Comparison of ENCODE assay signal across 21 cellular contexts in genomic region chr18:79413426-79413825, GRCh38.
"Had no signal": no experiment of that assay in that cellular context is flagged by ENCODE, and none has a peak within 500 bp of the region (broad histone marks: within the 10 kb centered on the region; RNA-seq: fewer than 3 reads in every experiment).

No MANE protein-coding gene starts in this region.

- DNase-seq: activated CD4-positive, alpha-beta T cell treated with anti-CD3 and anti-CD28 coated beads, Interleukin-2, amount 50 U/mL, for 1 hour; activated CD8-positive, alpha-beta memory T cell treated with anti-CD3 and anti-CD28 coated beads for 24 hours; activated CD8-positive, alpha-beta memory T cell treated with anti-CD3 and anti-CD28 coated beads, Interleukin-2, amount 50 U/mL, for 48 hours; activated naive CD4-positive, alpha-beta T cell treated with Interleukin-2 at 50 U/mL for 16 hours; effector CD8-positive, alpha-beta T cell; left colon; midbrain; SIG-M5; sigmoid colon; stimulated activated naive CD4-positive, alpha-beta T cell; T-helper 1 cell; uterus had no signal

- H3K4me1 ChIP-seq: adrenal gland, prostate gland, uterus had no signal

- H3K27ac ChIP-seq: adrenal gland, esophagus muscularis mucosa, gastroesophageal sphincter, prostate gland, sigmoid colon, tibial nerve, uterus had no signal

- H3K4me3 Mint-ChIP-seq: dendritic cell treated with granulocyte-macrophage colony-stimulating factor and Interleukin-4, amounts not matched to agents 40 ng/mL and 50 ng/mL, for 4 days; neural crest cell had no signal

- H3K4me3 ChIP-seq: adrenal gland, esophagus muscularis mucosa, gastroesophageal sphincter, prostate gland, sigmoid colon, tibial nerve, uterus had no signal

- H3K9me3 Mint-ChIP-seq: dendritic cell treated with granulocyte-macrophage colony-stimulating factor and Interleukin-4, amounts not matched to agents 40 ng/mL and 50 ng/mL, for 4 days; neural crest cell had no signal

- H3K27me3 ChIP-seq: adrenal gland, esophagus muscularis mucosa, gastroesophageal sphincter, sigmoid colon, tibial nerve, uterus had no signal

- H3K27me3 Mint-ChIP-seq: dendritic cell treated with granulocyte-macrophage colony-stimulating factor and Interleukin-4, amounts not matched to agents 40 ng/mL and 50 ng/mL, for 4 days had no signal

- H3K36me3 ChIP-seq: prostate gland, uterus had no signal

- ATAC-seq: activated CD4-positive, CD25-positive, alpha-beta regulatory T cell treated with anti-CD3 and anti-CD28 coated beads, Interleukin-2, amount 50 U/mL, for 24 hours; left colon; SK-N-SH treated with all-trans-retinoic acid at 6 μM for 48 hours had no signal

- H3K27ac Mint-ChIP-seq: dendritic cell treated with granulocyte-macrophage colony-stimulating factor and Interleukin-4, amounts not matched to agents 40 ng/mL and 50 ng/mL, for 4 days had no signal

- H3K9me3 ChIP-seq: adrenal gland, esophagus muscularis mucosa, gastroesophageal sphincter, prostate gland, sigmoid colon, tibial nerve, uterus had no signal
